Comparison of ENCODE assay signal across 25 cellular contexts in genomic region chr7:78571292-78571691, GRCh38.
"Had no signal": no experiment of that assay in that cellular context is flagged by ENCODE, and none has a peak within 500 bp of the region (broad histone marks: within the 10 kb centered on the region; RNA-seq: fewer than 3 reads in every experiment).

No MANE protein-coding gene starts in this region.

- H3K9me3 Mint-ChIP-seq: endodermal cell, mesothelial cell of epicardium, naive B cell had no signal

- H3K4me1 Mint-ChIP-seq: mesothelial cell of epicardium; naive B cell; naive thymus-derived CD8-positive, alpha-beta T cell had no signal

- H3K27ac ChIP-seq: epithelial cell of prostate, esophagus squamous epithelium, gastrocnemius medialis, heart right ventricle, left lung, lower lobe of right lung had no signal

- H3K27me3 ChIP-seq: esophagus squamous epithelium, gastrocnemius medialis, heart right ventricle, left lung had no signal

- H3K4me1 ChIP-seq: esophagus squamous epithelium, heart right ventricle, left lung, lower lobe of right lung had no signal

- DNase-seq: cortex of kidney; effector CD8-positive, alpha-beta T cell; effector memory CD8-positive, alpha-beta T cell; endodermal cell; erythroblast; esophagus squamous epithelium; foreskin fibroblast; foreskin melanocyte; gastrocnemius medialis; glutamatergic neuron; head of caudate nucleus; heart right ventricle; hippocampal formation; left cardiac atrium; left lung; left ventricle myocardium superior; lower lobe of right lung; mesenchymal stem cell; mucosa of descending colon; naive B cell; naive thymus-derived CD8-positive, alpha-beta T cell had no signal

- H3K27me3 Mint-ChIP-seq: dendritic cell treated with granulocyte-macrophage colony-stimulating factor and Interleukin-4, amounts not matched to agents 40 ng/mL and 50 ng/mL, for 4 days; effector memory CD8-positive, alpha-beta T cell; naive B cell had no signal

- H3K36me3 Mint-ChIP-seq: mesothelial cell of epicardium; naive B cell; naive thymus-derived CD8-positive, alpha-beta T cell had no signal

- H3K36me3 ChIP-seq: esophagus squamous epithelium, gastrocnemius medialis, heart right ventricle, left lung, lower lobe of right lung had no signal

- ATAC-seq: effector memory CD8-positive, alpha-beta T cell; esophagus mucosa; gastrocnemius medialis; heart right ventricle; left cardiac atrium; left lung; left ventricle myocardium superior; lower lobe of right lung; mucosa of descending colon; naive thymus-derived CD8-positive, alpha-beta T cell had no signal

- H3K27ac Mint-ChIP-seq: dendritic cell treated with granulocyte-macrophage colony-stimulating factor and Interleukin-4, amounts not matched to agents 40 ng/mL and 50 ng/mL, for 4 days; effector memory CD8-positive, alpha-beta T cell; endodermal cell; mesothelial cell of epicardium; naive B cell had no signal

- H3K4me3 ChIP-seq: esophagus squamous epithelium, gastrocnemius medialis, heart right ventricle, left lung, lower lobe of right lung, mucosa of descending colon had no signal

- H3K4me3 Mint-ChIP-seq: dendritic cell treated with granulocyte-macrophage colony-stimulating factor and Interleukin-4, amounts not matched to agents 40 ng/mL and 50 ng/mL, for 4 days; effector memory CD8-positive, alpha-beta T cell; endodermal cell; mesothelial cell of epicardium; naive B cell; naive thymus-derived CD8-positive, alpha-beta T cell had no signal
